28 cellular contexts compared by ENCODE assay signal in genomic region chr13:19020988-19021387, GRCh38.
DNase-seq lines count a peak whose midpoint lies in the region; ATAC-seq and TF ChIP-seq lines count a peak whose summit lies in the region.
"Had no signal": no experiment of that assay in that cellular context is flagged by ENCODE, and none has a peak within 500 bp of the region (broad histone marks: within the 10 kb centered on the region; RNA-seq: fewer than 3 reads in every experiment).

No MANE protein-coding gene starts in this region.

- peak overlapping the region; percentile 80 for H3K27ac ChIP-seq in 22Rv1
- H3K27ac ChIP-seq in body of pancreas: no peak overlapping the region
- H3K27ac ChIP-seq: A549, BLaER1, C4-2B had no signal

- WGBS in body of pancreas, 2 donors: 23 to 31% methylated on average over 4 of the region's 4 CpGs

- ATAC-seq in body of pancreas: peak; percentile 45
- ATAC-seq in GM18498 (IDR thresholded peaks at IDR 0.05; ENCODE audit: unreplicated experiment): no peak
- ATAC-seq: A549; CD8-positive, alpha-beta T cell had no signal

- no peaks in the 10 kb centered on the region for H3K36me3 ChIP-seq in body of pancreas (replicated peaks in 1 of 2; ENCODE audit: insufficient read depth in 1 of 2, low read depth in 2 of 2)
- H3K36me3 ChIP-seq: BE2C; BLaER1; BLaER1 treated with 17β-estradiol and CSF1 and Interleukin-3, amounts not matched to agents 10 nM and 100 nM had no signal

- DNase-seq in body of pancreas (no peak), SW480 (ENCODE audit: low spot score) (no peak)
- DNase-seq: 8988T; ACHN; AML-193; BE2C; C1 segment of cervical spinal cord; Caco-2; Calu3; CD4-positive, alpha-beta memory T cell; CD4-positive, alpha-beta T cell; CD4-positive, CD25-positive, alpha-beta regulatory T cell; CD8-positive, alpha-beta memory T cell; CD8-positive, alpha-beta T cell; COR-L47; DMS 273 treated with DMSO at 0.1 percent for 48 hours; DMS153; DMS53; DMS79; DMS79 treated with DMSO at 0.1 percent for 48 hours; DND-41; EL had no signal

- no peaks in the 10 kb centered on the region for H3K27me3 ChIP-seq in body of pancreas
- H3K27me3 ChIP-seq: BE2C; BLaER1; BLaER1 treated with 17β-estradiol and CSF1 and Interleukin-3, amounts not matched to agents 10 nM and 100 nM had no signal

- H3K9me3 ChIP-seq in body of pancreas: no peaks in the 10 kb centered on the region
- H3K9me3 ChIP-seq: A549, BE2C, Caco-2 had no signal

- H3K4me1 ChIP-seq in body of pancreas: no peaks in the 10 kb centered on the region
- H3K4me1 ChIP-seq: A549, BE2C, BLaER1, Caco-2 had no signal

- intact Hi-C loops in body of pancreas (cut with DNase I): no loop called here

- no peak for TF ChIP-seq POLR2A in body of pancreas (IDR thresholded peaks at IDR 0.05)

- H3K4me3 ChIP-seq in body of pancreas: no peak overlapping the region
- H3K4me3 ChIP-seq: A549; BLaER1; BLaER1 treated with 17β-estradiol and CSF1 and Interleukin-3, amounts not matched to agents 10 nM and 100 nM had no signal

- TF ChIP-seq CTCF in 22Rv1 (IDR thresholded peaks at IDR 0.05): no peak
- TF ChIP-seq CTCF in body of pancreas (IDR thresholded peaks at IDR 0.05): no peak
